ENCODE assay signal across 1 cellular context in the genomic region with DNA sequence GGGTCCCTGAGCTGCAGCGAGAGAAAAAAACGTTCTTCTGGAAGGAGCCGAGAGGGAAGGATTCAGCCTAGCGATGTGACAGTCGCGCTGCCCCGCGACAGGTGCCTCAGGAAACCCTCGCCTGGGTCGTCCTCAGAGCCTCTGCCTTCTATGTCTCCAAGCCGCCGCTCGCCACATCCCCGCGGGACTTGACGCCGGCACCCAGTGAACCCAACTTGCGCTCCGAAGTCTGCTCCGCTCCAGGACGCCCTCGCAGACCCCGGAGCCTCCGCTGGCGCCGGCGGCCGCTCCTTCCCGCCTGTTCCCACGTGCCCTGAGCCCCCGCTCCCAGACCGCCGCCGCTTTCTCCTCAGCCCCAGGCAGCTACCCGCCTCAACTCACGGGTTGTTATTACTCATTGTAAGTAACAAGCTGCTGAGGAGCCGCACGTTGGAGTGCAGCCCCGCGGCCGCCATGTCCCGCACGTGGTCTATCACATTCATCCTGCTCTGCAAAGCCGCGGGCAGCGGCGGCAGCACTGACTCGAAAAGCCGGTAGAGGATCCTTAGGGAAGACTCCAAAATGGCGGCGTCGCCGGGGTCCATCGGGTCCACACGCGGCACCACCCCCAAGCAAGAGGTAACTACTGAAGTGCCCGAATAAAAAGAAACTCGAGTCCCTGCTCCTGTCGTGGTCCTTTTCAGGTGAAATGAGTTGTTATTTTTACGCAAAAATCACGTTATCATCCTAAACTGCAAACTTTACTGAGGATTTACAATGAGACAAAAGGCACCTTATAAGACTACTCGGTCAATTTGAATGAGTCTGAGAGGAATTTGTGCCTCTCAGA.
TF ChIP-seq lines count a peak whose summit lies in the region.

A gene with protein sequence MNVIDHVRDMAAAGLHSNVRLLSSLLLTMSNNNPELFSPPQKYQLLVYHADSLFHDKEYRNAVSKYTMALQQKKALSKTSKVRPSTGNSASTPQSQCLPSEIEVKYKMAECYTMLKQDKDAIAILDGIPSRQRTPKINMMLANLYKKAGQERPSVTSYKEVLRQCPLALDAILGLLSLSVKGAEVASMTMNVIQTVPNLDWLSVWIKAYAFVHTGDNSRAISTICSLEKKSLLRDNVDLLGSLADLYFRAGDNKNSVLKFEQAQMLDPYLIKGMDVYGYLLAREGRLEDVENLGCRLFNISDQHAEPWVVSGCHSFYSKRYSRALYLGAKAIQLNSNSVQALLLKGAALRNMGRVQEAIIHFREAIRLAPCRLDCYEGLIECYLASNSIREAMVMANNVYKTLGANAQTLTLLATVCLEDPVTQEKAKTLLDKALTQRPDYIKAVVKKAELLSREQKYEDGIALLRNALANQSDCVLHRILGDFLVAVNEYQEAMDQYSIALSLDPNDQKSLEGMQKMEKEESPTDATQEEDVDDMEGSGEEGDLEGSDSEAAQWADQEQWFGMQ (minus strand): TSS at position 563 of the 829 bp plus-strand sequence. CDS start 81 bp downstream, at position 482.

TF ChIP-seq in K562, 482 proteins besides CTCF, POLR2A, EP300 and RAD21 (continued from another document and continues in another):
- TF ChIP-seq, protein P1, sequence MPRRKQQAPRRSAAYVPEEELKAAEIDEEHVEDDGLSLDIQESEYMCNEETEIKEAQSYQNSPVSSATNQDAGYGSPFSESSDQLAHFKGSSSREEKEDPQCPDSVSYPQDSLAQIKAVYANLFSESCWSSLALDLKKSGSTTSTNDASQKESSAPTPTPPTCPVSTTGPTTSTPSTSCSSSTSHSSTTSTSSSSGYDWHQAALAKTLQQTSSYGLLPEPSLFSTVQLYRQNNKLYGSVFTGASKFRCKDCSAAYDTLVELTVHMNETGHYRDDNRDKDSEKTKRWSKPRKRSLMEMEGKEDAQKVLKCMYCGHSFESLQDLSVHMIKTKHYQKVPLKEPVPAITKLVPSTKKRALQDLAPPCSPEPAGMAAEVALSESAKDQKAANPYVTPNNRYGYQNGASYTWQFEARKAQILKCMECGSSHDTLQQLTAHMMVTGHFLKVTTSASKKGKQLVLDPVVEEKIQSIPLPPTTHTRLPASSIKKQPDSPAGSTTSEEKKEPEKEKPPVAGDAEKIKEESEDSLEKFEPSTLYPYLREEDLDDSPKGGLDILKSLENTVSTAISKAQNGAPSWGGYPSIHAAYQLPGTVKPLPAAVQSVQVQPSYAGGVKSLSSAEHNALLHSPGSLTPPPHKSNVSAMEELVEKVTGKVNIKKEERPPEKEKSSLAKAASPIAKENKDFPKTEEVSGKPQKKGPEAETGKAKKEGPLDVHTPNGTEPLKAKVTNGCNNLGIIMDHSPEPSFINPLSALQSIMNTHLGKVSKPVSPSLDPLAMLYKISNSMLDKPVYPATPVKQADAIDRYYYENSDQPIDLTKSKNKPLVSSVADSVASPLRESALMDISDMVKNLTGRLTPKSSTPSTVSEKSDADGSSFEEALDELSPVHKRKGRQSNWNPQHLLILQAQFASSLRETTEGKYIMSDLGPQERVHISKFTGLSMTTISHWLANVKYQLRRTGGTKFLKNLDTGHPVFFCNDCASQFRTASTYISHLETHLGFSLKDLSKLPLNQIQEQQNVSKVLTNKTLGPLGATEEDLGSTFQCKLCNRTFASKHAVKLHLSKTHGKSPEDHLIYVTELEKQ (CRISPR knock-in tag; IDR thresholded peaks at IDR 0.05) = no peak
- TF ChIP-seq, protein P2, sequence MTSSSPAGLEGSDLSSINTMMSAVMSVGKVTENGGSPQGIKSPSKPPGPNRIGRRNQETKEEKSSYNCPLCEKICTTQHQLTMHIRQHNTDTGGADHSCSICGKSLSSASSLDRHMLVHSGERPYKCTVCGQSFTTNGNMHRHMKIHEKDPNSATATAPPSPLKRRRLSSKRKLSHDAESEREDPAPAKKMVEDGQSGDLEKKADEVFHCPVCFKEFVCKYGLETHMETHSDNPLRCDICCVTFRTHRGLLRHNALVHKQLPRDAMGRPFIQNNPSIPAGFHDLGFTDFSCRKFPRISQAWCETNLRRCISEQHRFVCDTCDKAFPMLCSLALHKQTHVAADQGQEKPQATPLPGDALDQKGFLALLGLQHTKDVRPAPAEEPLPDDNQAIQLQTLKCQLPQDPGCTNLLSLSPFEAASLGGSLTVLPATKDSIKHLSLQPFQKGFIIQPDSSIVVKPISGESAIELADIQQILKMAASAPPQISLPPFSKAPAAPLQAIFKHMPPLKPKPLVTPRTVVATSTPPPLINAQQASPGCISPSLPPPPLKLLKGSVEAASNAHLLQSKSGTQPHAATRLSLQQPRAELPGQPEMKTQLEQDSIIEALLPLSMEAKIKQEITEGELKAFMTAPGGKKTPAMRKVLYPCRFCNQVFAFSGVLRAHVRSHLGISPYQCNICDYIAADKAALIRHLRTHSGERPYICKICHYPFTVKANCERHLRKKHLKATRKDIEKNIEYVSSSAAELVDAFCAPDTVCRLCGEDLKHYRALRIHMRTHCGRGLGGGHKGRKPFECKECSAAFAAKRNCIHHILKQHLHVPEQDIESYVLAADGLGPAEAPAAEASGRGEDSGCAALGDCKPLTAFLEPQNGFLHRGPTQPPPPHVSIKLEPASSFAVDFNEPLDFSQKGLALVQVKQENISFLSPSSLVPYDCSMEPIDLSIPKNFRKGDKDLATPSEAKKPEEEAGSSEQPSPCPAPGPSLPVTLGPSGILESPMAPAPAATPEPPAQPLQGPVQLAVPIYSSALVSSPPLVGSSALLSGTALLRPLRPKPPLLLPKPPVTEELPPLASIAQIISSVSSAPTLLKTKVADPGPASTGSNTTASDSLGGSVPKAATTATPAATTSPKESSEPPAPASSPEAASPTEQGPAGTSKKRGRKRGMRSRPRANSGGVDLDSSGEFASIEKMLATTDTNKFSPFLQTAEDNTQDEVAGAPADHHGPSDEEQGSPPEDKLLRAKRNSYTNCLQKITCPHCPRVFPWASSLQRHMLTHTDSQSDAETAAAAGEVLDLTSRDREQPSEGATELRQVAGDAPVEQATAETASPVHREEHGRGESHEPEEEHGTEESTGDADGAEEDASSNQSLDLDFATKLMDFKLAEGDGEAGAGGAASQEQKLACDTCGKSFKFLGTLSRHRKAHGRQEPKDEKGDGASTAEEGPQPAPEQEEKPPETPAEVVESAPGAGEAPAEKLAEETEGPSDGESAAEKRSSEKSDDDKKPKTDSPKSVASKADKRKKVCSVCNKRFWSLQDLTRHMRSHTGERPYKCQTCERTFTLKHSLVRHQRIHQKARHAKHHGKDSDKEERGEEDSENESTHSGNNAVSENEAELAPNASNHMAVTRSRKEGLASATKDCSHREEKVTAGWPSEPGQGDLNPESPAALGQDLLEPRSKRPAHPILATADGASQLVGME (CRISPR knock-in tag; IDR thresholded peaks at IDR 0.05) = no peak
- no peak for TF ChIP-seq ZNF444 (CRISPR knock-in tag; IDR thresholded peaks at IDR 0.05)
- no peak for TF ChIP-seq ZNF589 (CRISPR knock-in tag; IDR thresholded peaks at IDR 0.05; ENCODE audit: low read depth)
- TF ChIP-seq, protein P3, sequence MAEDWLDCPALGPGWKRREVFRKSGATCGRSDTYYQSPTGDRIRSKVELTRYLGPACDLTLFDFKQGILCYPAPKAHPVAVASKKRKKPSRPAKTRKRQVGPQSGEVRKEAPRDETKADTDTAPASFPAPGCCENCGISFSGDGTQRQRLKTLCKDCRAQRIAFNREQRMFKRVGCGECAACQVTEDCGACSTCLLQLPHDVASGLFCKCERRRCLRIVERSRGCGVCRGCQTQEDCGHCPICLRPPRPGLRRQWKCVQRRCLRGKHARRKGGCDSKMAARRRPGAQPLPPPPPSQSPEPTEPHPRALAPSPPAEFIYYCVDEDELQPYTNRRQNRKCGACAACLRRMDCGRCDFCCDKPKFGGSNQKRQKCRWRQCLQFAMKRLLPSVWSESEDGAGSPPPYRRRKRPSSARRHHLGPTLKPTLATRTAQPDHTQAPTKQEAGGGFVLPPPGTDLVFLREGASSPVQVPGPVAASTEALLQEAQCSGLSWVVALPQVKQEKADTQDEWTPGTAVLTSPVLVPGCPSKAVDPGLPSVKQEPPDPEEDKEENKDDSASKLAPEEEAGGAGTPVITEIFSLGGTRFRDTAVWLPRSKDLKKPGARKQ (CRISPR knock-in tag; IDR thresholded peaks at IDR 0.05) = no peak
- TF ChIP-seq, protein P4, sequence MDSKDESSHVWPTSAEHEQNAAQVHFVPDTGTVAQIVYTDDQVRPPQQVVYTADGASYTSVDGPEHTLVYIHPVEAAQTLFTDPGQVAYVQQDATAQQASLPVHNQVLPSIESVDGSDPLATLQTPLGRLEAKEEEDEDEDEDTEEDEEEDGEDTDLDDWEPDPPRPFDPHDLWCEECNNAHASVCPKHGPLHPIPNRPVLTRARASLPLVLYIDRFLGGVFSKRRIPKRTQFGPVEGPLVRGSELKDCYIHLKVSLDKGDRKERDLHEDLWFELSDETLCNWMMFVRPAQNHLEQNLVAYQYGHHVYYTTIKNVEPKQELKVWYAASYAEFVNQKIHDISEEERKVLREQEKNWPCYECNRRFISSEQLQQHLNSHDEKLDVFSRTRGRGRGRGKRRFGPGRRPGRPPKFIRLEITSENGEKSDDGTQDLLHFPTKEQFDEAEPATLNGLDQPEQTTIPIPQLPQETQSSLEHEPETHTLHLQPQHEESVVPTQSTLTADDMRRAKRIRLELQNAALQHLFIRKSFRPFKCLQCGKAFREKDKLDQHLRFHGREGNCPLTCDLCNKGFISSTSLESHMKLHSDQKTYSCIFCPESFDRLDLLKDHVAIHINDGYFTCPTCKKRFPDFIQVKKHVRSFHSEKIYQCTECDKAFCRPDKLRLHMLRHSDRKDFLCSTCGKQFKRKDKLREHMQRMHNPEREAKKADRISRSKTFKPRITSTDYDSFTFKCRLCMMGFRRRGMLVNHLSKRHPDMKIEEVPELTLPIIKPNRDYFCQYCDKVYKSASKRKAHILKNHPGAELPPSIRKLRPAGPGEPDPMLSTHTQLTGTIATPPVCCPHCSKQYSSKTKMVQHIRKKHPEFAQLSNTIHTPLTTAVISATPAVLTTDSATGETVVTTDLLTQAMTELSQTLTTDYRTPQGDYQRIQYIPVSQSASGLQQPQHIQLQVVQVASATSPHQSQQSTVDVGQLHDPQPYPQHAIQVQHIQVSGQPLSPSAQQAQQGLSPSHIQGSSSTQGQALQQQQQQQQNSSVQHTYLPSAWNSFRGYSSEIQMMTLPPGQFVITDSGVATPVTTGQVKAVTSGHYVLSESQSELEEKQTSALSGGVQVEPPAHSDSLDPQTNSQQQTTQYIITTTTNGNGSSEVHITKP (IDR thresholded peaks at IDR 0.05; ENCODE audit: partially characterized antibody) = no peak
- no peak for TF ChIP-seq C11orf30 (IDR thresholded peaks at IDR 0.05; ENCODE audit: low read depth)
- peak; percentile 35; the same call in 1 of the 2 replicates for TF ChIP-seq SIN3B (IDR thresholded peaks at IDR 0.05; ENCODE audit: low read depth)
- TF ChIP-seq, protein P5, sequence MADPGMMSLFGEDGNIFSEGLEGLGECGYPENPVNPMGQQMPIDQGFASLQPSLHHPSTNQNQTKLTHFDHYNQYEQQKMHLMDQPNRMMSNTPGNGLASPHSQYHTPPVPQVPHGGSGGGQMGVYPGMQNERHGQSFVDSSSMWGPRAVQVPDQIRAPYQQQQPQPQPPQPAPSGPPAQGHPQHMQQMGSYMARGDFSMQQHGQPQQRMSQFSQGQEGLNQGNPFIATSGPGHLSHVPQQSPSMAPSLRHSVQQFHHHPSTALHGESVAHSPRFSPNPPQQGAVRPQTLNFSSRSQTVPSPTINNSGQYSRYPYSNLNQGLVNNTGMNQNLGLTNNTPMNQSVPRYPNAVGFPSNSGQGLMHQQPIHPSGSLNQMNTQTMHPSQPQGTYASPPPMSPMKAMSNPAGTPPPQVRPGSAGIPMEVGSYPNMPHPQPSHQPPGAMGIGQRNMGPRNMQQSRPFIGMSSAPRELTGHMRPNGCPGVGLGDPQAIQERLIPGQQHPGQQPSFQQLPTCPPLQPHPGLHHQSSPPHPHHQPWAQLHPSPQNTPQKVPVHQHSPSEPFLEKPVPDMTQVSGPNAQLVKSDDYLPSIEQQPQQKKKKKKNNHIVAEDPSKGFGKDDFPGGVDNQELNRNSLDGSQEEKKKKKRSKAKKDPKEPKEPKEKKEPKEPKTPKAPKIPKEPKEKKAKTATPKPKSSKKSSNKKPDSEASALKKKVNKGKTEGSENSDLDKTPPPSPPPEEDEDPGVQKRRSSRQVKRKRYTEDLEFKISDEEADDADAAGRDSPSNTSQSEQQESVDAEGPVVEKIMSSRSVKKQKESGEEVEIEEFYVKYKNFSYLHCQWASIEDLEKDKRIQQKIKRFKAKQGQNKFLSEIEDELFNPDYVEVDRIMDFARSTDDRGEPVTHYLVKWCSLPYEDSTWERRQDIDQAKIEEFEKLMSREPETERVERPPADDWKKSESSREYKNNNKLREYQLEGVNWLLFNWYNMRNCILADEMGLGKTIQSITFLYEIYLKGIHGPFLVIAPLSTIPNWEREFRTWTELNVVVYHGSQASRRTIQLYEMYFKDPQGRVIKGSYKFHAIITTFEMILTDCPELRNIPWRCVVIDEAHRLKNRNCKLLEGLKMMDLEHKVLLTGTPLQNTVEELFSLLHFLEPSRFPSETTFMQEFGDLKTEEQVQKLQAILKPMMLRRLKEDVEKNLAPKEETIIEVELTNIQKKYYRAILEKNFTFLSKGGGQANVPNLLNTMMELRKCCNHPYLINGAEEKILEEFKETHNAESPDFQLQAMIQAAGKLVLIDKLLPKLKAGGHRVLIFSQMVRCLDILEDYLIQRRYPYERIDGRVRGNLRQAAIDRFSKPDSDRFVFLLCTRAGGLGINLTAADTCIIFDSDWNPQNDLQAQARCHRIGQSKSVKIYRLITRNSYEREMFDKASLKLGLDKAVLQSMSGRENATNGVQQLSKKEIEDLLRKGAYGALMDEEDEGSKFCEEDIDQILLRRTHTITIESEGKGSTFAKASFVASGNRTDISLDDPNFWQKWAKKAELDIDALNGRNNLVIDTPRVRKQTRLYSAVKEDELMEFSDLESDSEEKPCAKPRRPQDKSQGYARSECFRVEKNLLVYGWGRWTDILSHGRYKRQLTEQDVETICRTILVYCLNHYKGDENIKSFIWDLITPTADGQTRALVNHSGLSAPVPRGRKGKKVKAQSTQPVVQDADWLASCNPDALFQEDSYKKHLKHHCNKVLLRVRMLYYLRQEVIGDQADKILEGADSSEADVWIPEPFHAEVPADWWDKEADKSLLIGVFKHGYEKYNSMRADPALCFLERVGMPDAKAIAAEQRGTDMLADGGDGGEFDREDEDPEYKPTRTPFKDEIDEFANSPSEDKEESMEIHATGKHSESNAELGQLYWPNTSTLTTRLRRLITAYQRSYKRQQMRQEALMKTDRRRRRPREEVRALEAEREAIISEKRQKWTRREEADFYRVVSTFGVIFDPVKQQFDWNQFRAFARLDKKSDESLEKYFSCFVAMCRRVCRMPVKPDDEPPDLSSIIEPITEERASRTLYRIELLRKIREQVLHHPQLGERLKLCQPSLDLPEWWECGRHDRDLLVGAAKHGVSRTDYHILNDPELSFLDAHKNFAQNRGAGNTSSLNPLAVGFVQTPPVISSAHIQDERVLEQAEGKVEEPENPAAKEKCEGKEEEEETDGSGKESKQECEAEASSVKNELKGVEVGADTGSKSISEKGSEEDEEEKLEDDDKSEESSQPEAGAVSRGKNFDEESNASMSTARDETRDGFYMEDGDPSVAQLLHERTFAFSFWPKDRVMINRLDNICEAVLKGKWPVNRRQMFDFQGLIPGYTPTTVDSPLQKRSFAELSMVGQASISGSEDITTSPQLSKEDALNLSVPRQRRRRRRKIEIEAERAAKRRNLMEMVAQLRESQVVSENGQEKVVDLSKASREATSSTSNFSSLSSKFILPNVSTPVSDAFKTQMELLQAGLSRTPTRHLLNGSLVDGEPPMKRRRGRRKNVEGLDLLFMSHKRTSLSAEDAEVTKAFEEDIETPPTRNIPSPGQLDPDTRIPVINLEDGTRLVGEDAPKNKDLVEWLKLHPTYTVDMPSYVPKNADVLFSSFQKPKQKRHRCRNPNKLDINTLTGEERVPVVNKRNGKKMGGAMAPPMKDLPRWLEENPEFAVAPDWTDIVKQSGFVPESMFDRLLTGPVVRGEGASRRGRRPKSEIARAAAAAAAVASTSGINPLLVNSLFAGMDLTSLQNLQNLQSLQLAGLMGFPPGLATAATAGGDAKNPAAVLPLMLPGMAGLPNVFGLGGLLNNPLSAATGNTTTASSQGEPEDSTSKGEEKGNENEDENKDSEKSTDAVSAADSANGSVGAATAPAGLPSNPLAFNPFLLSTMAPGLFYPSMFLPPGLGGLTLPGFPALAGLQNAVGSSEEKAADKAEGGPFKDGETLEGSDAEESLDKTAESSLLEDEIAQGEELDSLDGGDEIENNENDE (IDR thresholded peaks at IDR 0.05; ENCODE audit: low read depth, low read length) = no peak
